ENCODE assay signal across 1 cellular context in genomic region chr1:46333300-46334029, GRCh38.
TF ChIP-seq lines count a peak whose summit lies in the region.

No MANE protein-coding gene starts in this region.

TF ChIP-seq in H1, 55 proteins besides CTCF, POLR2A, EP300 and RAD21:
- no peak for TF ChIP-seq BACH1 (IDR thresholded peaks at IDR 0.05; ENCODE audit: low read length)
